In the genomic region with DNA sequence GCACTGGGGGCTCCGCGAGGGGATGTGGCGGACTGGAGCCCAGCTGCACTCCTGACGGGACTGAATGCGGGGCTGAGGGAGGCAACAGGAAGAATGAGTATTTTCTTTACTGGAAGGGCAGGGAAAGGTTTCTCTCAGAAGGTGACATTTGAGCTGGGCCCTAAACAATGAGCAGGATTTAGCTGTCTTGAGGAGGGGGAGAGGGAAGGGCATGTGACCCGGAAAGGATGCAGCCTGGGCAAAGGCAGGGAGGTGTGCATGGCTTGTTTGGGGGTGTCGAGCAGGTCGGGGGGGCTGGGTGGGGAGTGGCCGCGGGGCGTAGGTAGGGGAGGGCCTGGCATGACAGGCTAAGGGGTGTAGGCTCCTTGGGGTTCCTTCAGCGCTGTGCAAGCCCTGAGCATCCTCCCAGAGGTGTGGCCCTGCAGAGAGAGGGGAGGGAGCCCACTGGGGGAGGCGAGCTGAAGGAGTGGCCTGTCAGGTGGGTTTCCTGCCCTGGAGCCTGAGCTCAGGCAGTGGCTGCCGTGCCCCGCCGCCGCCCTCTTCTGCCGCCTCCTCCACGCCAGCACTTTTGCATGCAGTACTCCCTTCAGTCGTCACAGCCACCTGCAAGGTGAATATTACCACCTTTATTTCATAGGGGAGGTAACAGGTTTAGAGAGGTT, we compare ENCODE assay signal across 8 cellular contexts. TPM values are rescaled to one million over a fixed set of nuclear protein-coding genes. Genes with fewer than 3 reads are reported as not detected.
DNase-seq lines count a peak whose midpoint lies in the region; ATAC-seq, FAIRE-seq and TF ChIP-seq lines count a peak whose summit lies in the region.

No MANE protein-coding gene starts in this region.

- H3K27me3 Mint-ChIP-seq in chondrocyte (ENCODE audit: low read depth) = no peaks in the 10 kb centered on the region

- H3K36me3 ChIP-seq in muscle layer of colon (ENCODE audit: insufficient read depth, low read length) = no peaks in the 10 kb centered on the region

- H3K9ac ChIP-seq in muscle layer of colon (ENCODE audit: low read length) = peak overlapping the region; percentile 19

- peaks cover 49% of the 10 kb centered on the region for H3K4me1 ChIP-seq in muscle layer of colon (ENCODE audit: insufficient read depth, low read length)

- DNase-seq in UCSD-AML1 (lab: John Stamatoyannopoulos, UW; ENCODE audit: unreplicated experiment) = peak; percentile 69
- DNase-seq in chondrocyte (ENCODE audit: low spot score) = no peak
- DNase-seq in substantia nigra (lab: John Stamatoyannopoulos, UW) = no peak
- no peak for DNase-seq in D721Med (ENCODE audit: insufficient read length, low spot score)
- DNase-seq in islet precursor cell = no peak

- H3K9me3 Mint-ChIP-seq in chondrocyte (ENCODE audit: low read depth) = no peaks in the 10 kb centered on the region

- no peaks in the 10 kb centered on the region for H3K36me3 Mint-ChIP-seq in chondrocyte (ENCODE audit: low read depth)

- peak; percentile 27 for ATAC-seq in GM18499 (IDR thresholded peaks at IDR 0.05; ENCODE audit: insufficient read depth, unreplicated experiment)
- peak; percentile 47 for ATAC-seq in HG02798 (IDR thresholded peaks at IDR 0.05; ENCODE audit: poor library complexity, unreplicated experiment)

- H3K27ac ChIP-seq in muscle layer of colon (ENCODE audit: low read depth, low read length) = peak overlapping the region; percentile 59
- H3K27ac ChIP-seq in substantia nigra (ENCODE audit: low read depth, low read length, poor library complexity, severe bottlenecking) = peak overlapping the region; percentile 86

- H3K4me3 ChIP-seq in muscle layer of colon (ENCODE audit: low read depth in 1 of 2, low read length in 2 of 2) = peak overlapping the region in 1 of 2 donors; percentile 49

- no peaks in the 10 kb centered on the region for H3K9me3 ChIP-seq in muscle layer of colon (ENCODE audit: low read length)

- peaks cover 61% of the 10 kb centered on the region for H3K4me1 Mint-ChIP-seq in chondrocyte (ENCODE audit: low read depth)

- no peak for FAIRE-seq in D721Med (lab: Jason Lieb, UNC)

- H3K27ac Mint-ChIP-seq in chondrocyte (ENCODE audit: unreplicated experiment) = peak overlapping the region; percentile 90

- TF ChIP-seq CTCF in chondrocyte (IDR thresholded peaks at IDR 0.05) (no peak), D721Med (IDR thresholded peaks at IDR 0.05; ENCODE audit: insufficient read depth, missing control alignments) (no peak)

- peak overlapping the region; percentile 68 for H3K4me3 Mint-ChIP-seq in chondrocyte (ENCODE audit: unreplicated experiment)

- no peaks in the 10 kb centered on the region for H3K27me3 ChIP-seq in muscle layer of colon (ENCODE audit: control insufficient read depth in 1 of 2, insufficient read depth in 2 of 2, low read length in 2 of 2)

RNA-seq across cellular contexts. Expression of a gene that starts 17.2 kb away (rescaled TPM):
- total RNA-seq in chondrocyte = 3.4 to 4.3 TPM (median 3.8 TPM) in 3 replicates

RNA-seq across cellular contexts. Expression of a gene that starts 52.8 kb away (rescaled TPM):
- 19.5 to 20.3 TPM (median 20.3 TPM) in 3 replicates for total RNA-seq in chondrocyte
